8 cellular contexts compared by ENCODE assay signal in genomic region chr13:76879211-76879875, GRCh38. TPM values are rescaled to one million over a fixed set of nuclear protein-coding genes. Genes with fewer than 3 reads are reported as not detected.
DNase-seq lines count a peak whose midpoint lies in the region; ATAC-seq and TF ChIP-seq lines count a peak whose summit lies in the region.

No MANE protein-coding gene starts in this region.

- DNase-seq in A673 (ENCODE audit: low spot score): peak; percentile 78
- DNase-seq in activated B cell treated with CpG ODN at 0.5 μM for 24 hours: peak; percentile 26
- DNase-seq in stimulated activated naive CD8-positive, alpha-beta T cell treated with anti-CD3 and anti-CD28 coated beads, Interleukin-15, Interleukin-2, amounts not matched to agents 100 U/mL and 50 U/mL, for 24 hours: peak; percentile 63
- no peak for DNase-seq in DMS53 treated with DMSO at 0.1 percent for 48 hours (lab: John Stamatoyannopoulos, UW; ENCODE audit: unreplicated experiment)

- H3K36me3 Mint-ChIP-seq in activated B cell treated with CpG ODN at 0.5 μM for 24 hours (ENCODE audit: low read depth): no peaks in the 10 kb centered on the region

- peak overlapping the region; percentile 15 for H3K27ac ChIP-seq in A673 (ENCODE audit: low read depth, low read length, poor library complexity, severe bottlenecking)
- H3K27ac ChIP-seq in cingulate gyrus (ENCODE audit: low read depth, low read length): peak overlapping the region; percentile 67
- H3K27ac ChIP-seq in mucosa of rectum (ENCODE audit: low read depth in 2 of 2, low read length in 2 of 2): peak overlapping the region; percentile 49 to 61

- H3K4me3 Mint-ChIP-seq in activated B cell treated with CpG ODN at 0.5 μM for 24 hours: peak overlapping the region; percentile 76

- no peaks in the 10 kb centered on the region for H3K27me3 Mint-ChIP-seq in activated B cell treated with CpG ODN at 0.5 μM for 24 hours

- H3K9me3 Mint-ChIP-seq in activated B cell treated with CpG ODN at 0.5 μM for 24 hours: no peaks in the 10 kb centered on the region

- POLR2A ChIA-PET in A673 (lab: Charles Lee; ENCODE audit: low non-redundant PET): no interaction called here
- POLR2A ChIA-PET in activated B cell treated with CpG ODN at 0.5 μM for 24 hours (lab: Charles Lee): interaction anchor here (0.6 to 1.0 kb wide), 2 partner anchors 112 to 1340 kb away, joined by 3 to 4 read pairs; partner anchors contain the start of gene CLN5

- H3K36me3 ChIP-seq in A673 (ENCODE audit: insufficient read depth, low read length, poor library complexity, severe bottlenecking) (no peaks in the 10 kb centered on the region), mucosa of rectum (ENCODE audit: control insufficient read depth in 2 of 2, insufficient read depth in 2 of 2, low read length in 2 of 2) (no peaks in the 10 kb centered on the region)

- H3K4me1 Mint-ChIP-seq in activated B cell treated with CpG ODN at 0.5 μM for 24 hours: peaks cover 30% of the 10 kb centered on the region

- no TSS peak for BruUV-seq in A673 (replicated peaks; lab: Mats Ljungman, UMichigan)

- intact Hi-C loops in A673 (cut with micrococcal nuclease; ENCODE audit: unreplicated experiment): no loop called here
- intact Hi-C loops in activated B cell treated with CpG ODN at 0.5 μM for 24 hours (cut with micrococcal nuclease): no loop called here

- no peak overlapping the region for H3K4me3 ChIP-seq in A673 (ENCODE audit: low read depth, low read length, poor library complexity, severe bottlenecking)
- peak overlapping the region in 1 of 2 donors; percentile 13 for H3K4me3 ChIP-seq in mucosa of rectum (ENCODE audit: low read length in 2 of 2)

- TF ChIP-seq CTCF in A673 (conservative IDR thresholded peaks at IDR 0.05; ENCODE audit: low read depth, low read length) (no peak), activated B cell treated with CpG ODN at 0.5 μM for 24 hours (IDR thresholded peaks at IDR 0.05) (no peak)

- H3K27ac Mint-ChIP-seq in activated B cell treated with CpG ODN at 0.5 μM for 24 hours: peak overlapping the region; percentile 85

- H3K4me1 ChIP-seq in A673 (ENCODE audit: insufficient read depth, low read length, poor library complexity, severe bottlenecking): peaks cover 6% of the 10 kb centered on the region
- H3K4me1 ChIP-seq in mucosa of rectum (ENCODE audit: control insufficient read depth in 2 of 2, insufficient read depth in 2 of 2, low read length in 2 of 2): no peaks in the 10 kb centered on the region

- CTCF ChIA-PET in A673 (lab: Charles Lee): interaction anchor here (0.6 kb wide), 2 partner anchors 56 to 116 kb away, joined by 3 to 8 read pairs; no protein-coding TSS in a partner anchor
- CTCF ChIA-PET in activated B cell treated with CpG ODN at 0.5 μM for 24 hours (lab: Charles Lee): interaction anchor here (1.7 kb wide), 1 partner anchor 24 kb away, joined by 9 read pairs; no protein-coding TSS in a partner anchor

- H3K9me3 ChIP-seq in A673 (ENCODE audit: low read depth, low read length, poor library complexity, severe bottlenecking) (no peaks in the 10 kb centered on the region), mucosa of rectum (ENCODE audit: control insufficient read depth in 2 of 2, low read length in 2 of 2) (no peaks in the 10 kb centered on the region)

- H3K9ac ChIP-seq in mucosa of rectum (ENCODE audit: low read depth in 1 of 2, low read length in 2 of 2): no peak overlapping the region

- H3K27me3 ChIP-seq in A673 (replicated peaks; ENCODE audit: insufficient read depth, low read depth, low read length, poor library complexity): peaks cover 3% of the 10 kb centered on the region
- H3K27me3 ChIP-seq in mucosa of rectum (ENCODE audit: control insufficient read depth in 2 of 2, insufficient read depth in 2 of 2, low read length in 2 of 2): no peaks in the 10 kb centered on the region

- ATAC-seq in GM19395 (IDR thresholded peaks at IDR 0.05; ENCODE audit: unreplicated experiment) (peak; percentile 96), HG03469 (IDR thresholded peaks at IDR 0.05; ENCODE audit: unreplicated experiment) (peak; percentile 95), activated B cell treated with CpG ODN at 0.5 μM for 24 hours (ENCODE audit: low read depth) (peak; percentile 97)
- ATAC-seq in stimulated activated naive CD8-positive, alpha-beta T cell treated with anti-CD3 and anti-CD28 coated beads, Interleukin-15, Interleukin-2, amounts not matched to agents 100 U/mL and 50 U/mL, for 24 hours: peak; percentile 98

RNA-seq across cellular contexts. Expression of gene KCTD12, which starts 6.9 kb away (rescaled TPM):
- total RNA-seq in A673 (2021): 1.9 and 3.5 TPM in 2 replicates
- 4.5 and 5.5 TPM in 2 replicates for total RNA-seq in activated B cell treated with CpG ODN at 0.5 μM for 24 hours

Comparison
In these comparisons a context has a peak if more than half of its experiments do, and no peak if none do; other contexts are left out.
1. H3K27ac ChIP-seq: peak in every context shown above with its lines; median percentile 67 in cingulate gyrus; 55 in mucosa of rectum; 15 in A673.